ENCODE assay signal across 23 cellular contexts in genomic region chr2:70469961-70470360, GRCh38.
"Had no signal": no experiment of that assay in that cellular context is flagged by ENCODE, and none has a peak within 500 bp of the region (broad histone marks: within the 10 kb centered on the region; RNA-seq: fewer than 3 reads in every experiment).

No MANE protein-coding gene starts in this region.

- H3K9me3 Mint-ChIP-seq: activated CD4-positive, alpha-beta memory T cell treated with anti-CD3 and anti-CD28 coated beads, Interleukin-2, amount 10 ng/mL, durations not matched to agents 7 days and 5 days; activated naive CD4-positive, alpha-beta T cell treated with anti-CD3 and anti-CD28 coated beads, Interleukin-2, amount 10 ng/mL, durations not matched to agents 7 days and 5 days; activated naive CD8-positive, alpha-beta T cell treated with anti-CD3 and anti-CD28 coated beads for 36 hours; activated T-helper 2 cell treated with anti-CD3 and anti-CD28 coated beads, Interferon-gamma antibody, Interleukin-2, Interleukin-4, amounts not matched to agents 10 μg/mL and 5 μg/mL and 100 μg/mL, durations not matched to agents 14 hours and 24 hours and 36 hours had no signal

- H3K36me3 ChIP-seq: brain microvascular endothelial cell, cardiac muscle cell, WERI-Rb-1 had no signal

- H3K27me3 ChIP-seq: cardiac muscle cell had no signal

- H3K4me3 ChIP-seq: cardiac muscle cell had no signal

- H3K4me3 Mint-ChIP-seq: activated CD4-positive, alpha-beta memory T cell treated with anti-CD3 and anti-CD28 coated beads, Interleukin-2, amount 10 ng/mL, durations not matched to agents 7 days and 5 days; activated CD4-positive, alpha-beta T cell treated with anti-CD3 and anti-CD28 coated beads for 36 hours; activated naive CD4-positive, alpha-beta T cell treated with anti-CD3 and anti-CD28 coated beads, Interleukin-2, amount 10 ng/mL, durations not matched to agents 7 days and 5 days; activated naive CD8-positive, alpha-beta T cell treated with anti-CD3 and anti-CD28 coated beads for 36 hours had no signal

- H3K27ac Mint-ChIP-seq: activated CD4-positive, alpha-beta memory T cell treated with anti-CD3 and anti-CD28 coated beads, Interleukin-2, amount 10 ng/mL, durations not matched to agents 7 days and 5 days; activated CD4-positive, alpha-beta T cell treated with anti-CD3 and anti-CD28 coated beads for 36 hours; activated naive CD4-positive, alpha-beta T cell treated with anti-CD3 and anti-CD28 coated beads, Interleukin-2, amount 10 ng/mL, durations not matched to agents 7 days and 5 days; activated naive CD8-positive, alpha-beta T cell treated with anti-CD3 and anti-CD28 coated beads for 36 hours; activated T-helper 2 cell treated with anti-CD3 and anti-CD28 coated beads, Interferon-gamma antibody, Interleukin-2, Interleukin-4, amounts not matched to agents 10 μg/mL and 5 μg/mL and 100 μg/mL, durations not matched to agents 14 hours and 24 hours and 36 hours had no signal

- H3K27me3 Mint-ChIP-seq: activated CD4-positive, alpha-beta T cell treated with anti-CD3 and anti-CD28 coated beads for 36 hours; activated naive CD8-positive, alpha-beta T cell treated with anti-CD3 and anti-CD28 coated beads for 36 hours had no signal

- DNase-seq: activated CD4-positive, alpha-beta memory T cell treated with anti-CD3 and anti-CD28 coated beads, Interleukin-2, amount 10 ng/mL, durations not matched to agents 7 days and 5 days; activated CD4-positive, alpha-beta T cell treated with anti-CD3 and anti-CD28 coated beads for 36 hours; activated CD4-positive, alpha-beta T cell treated with anti-CD3 and anti-CD28 coated beads, Interleukin-2, amount 50 U/mL, for 1 hour; activated gamma-delta T cell treated with Interleukin-2 at 50 U/mL for 16 hours; activated naive CD4-positive, alpha-beta T cell treated with anti-CD3 and anti-CD28 coated beads, Interleukin-2, amount 10 ng/mL, durations not matched to agents 7 days and 5 days; activated naive CD8-positive, alpha-beta T cell treated with anti-CD3 and anti-CD28 coated beads for 36 hours; activated T-cell treated with anti-CD3 and anti-CD28 coated beads for 4 hours; activated T-cell treated with anti-CD3 and anti-CD28 coated beads, Interleukin-2, amount 50 U/mL, for 48 hours; brain microvascular endothelial cell; Karpas-422; NCI-H1092; NCI-H1417; NCI-H1930; NCI-H2171; NCI-H2227 treated with DMSO at 0.1 percent for 48 hours; NCI-H526; NCI-H82; SIG-M5; T-helper 2 cell; T1000; WERI-Rb-1 had no signal

- ATAC-seq: activated CD4-positive, alpha-beta T cell treated with anti-CD3 and anti-CD28 coated beads for 36 hours had no signal

- H3K27ac ChIP-seq: brain microvascular endothelial cell, WERI-Rb-1 had no signal

- H3K36me3 Mint-ChIP-seq: activated naive CD4-positive, alpha-beta T cell treated with anti-CD3 and anti-CD28 coated beads, Interleukin-2, amount 10 ng/mL, durations not matched to agents 7 days and 5 days; activated naive CD8-positive, alpha-beta T cell treated with anti-CD3 and anti-CD28 coated beads for 36 hours had no signal
